In the genomic region with DNA sequence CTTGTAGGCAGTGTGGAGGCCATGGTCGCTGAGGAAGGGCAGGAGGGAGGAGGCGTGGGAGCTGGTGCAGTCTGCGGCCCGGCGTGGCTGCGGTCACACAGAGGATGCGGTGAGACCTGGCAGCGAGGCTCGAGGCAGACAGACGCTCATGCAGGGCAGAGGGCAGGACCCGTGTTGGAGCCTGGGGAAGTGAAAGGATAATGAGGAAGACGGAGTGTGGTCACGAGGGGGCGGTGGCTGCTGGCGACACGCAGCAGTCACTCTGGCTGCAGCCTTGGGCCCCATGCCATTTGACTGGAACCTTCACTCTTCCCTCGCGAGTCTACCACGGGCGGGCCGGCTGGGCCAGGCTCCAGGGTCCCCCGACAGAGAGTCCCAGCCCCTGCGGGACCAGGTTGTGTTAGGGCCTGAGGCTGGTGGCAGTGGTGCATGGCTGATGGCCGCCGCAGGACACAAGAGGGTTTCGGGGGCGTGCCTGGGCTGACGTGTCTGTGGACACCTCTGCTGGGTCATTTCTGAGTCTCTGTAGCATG, we compare ENCODE assay signal across 9 cellular contexts.
DNase-seq lines count a peak whose midpoint lies in the region; ATAC-seq and TF ChIP-seq lines count a peak whose summit lies in the region.
"Had no signal": no experiment of that assay in that cellular context is flagged by ENCODE, and none has a peak within 500 bp of the region (broad histone marks: within the 10 kb centered on the region; RNA-seq: fewer than 3 reads in every experiment).

No MANE protein-coding gene starts in this region.

- peaks cover under 1% of the 10 kb centered on the region for H3K9me3 Mint-ChIP-seq in neural crest cell

- TF ChIP-seq CTCF in neural crest cell (conservative IDR thresholded peaks at IDR 0.05): no peak

- H3K27me3 Mint-ChIP-seq in neural crest cell (ENCODE audit: low read depth): peaks cover 7% of the 10 kb centered on the region

- peak overlapping the region; percentile 19 for H3K27ac ChIP-seq in cingulate gyrus (ENCODE audit: low read depth, low read length)

- H3K4me1 Mint-ChIP-seq in neural crest cell: peaks cover 56% of the 10 kb centered on the region

- no peak for TF ChIP-seq POLR2A in GM18505 (IDR thresholded peaks at IDR 0.05; ENCODE audit: borderline replicate concordance, extremely low read depth, insufficient read depth, insufficient read length)

- peaks cover 11% of the 10 kb centered on the region for H3K36me3 Mint-ChIP-seq in neural crest cell (ENCODE audit: low read depth)

- DNase-seq in neural crest cell (ENCODE audit: low read depth, low spot score): no peak
- DNase-seq in NCI-H187 treated with DMSO at 0.1 percent for 48 hours (lab: John Stamatoyannopoulos, UW): no peak
- no peak for DNase-seq in NCI-H446 (lab: John Stamatoyannopoulos, UW)
- DNase-seq in NCI-H524 treated with DMSO at 0.1 percent for 48 hours (lab: John Stamatoyannopoulos, UW): no peak
- DNase-seq: T-helper 2 cell had no signal

- no peak overlapping the region for H3K27ac Mint-ChIP-seq in neural crest cell (ENCODE audit: unreplicated experiment)

- peak overlapping the region; percentile 41 for H3K4me3 Mint-ChIP-seq in neural crest cell

- ATAC-seq in GM18505 (IDR thresholded peaks at IDR 0.05; ENCODE audit: unreplicated experiment) (peak; percentile 62), HG03571 (IDR thresholded peaks at IDR 0.05; ENCODE audit: unreplicated experiment) (peak; percentile 68), GM21423 (IDR thresholded peaks at IDR 0.05; ENCODE audit: unreplicated experiment) (no peak)
